In the genomic region with DNA sequence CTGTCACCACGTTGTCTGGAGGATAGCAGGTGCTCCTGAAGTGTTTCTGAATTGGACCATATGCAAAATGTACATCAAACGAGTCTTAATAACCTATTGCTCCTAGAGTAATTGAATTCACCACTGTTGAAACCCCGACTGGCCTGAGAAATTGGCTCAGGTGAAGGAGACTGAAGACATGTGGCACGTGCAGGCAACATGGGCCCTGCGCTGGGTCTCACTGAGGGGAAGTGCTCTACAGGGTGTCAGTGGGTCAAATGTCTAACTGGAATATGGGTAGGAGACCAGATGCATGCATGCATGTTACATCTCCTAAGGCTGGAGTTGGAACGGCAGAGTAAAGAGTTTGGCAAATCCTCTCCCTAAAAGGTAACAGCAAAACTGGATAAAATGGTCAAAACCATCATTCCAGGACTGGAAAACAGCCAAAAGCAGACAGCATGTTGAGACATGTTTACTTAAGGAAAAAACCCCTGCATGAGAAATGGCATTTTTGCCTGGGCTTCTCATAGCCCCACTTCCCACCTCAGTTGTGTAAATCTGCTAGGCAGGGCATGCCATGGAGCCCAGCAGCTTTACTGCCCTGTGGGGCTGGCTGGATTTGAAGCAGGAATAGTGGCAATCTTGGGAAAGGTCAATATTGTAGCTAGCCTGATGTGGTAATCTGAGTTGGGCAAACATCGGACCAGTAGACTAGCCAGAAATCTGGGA, we compare ENCODE assay signal across 32 cellular contexts.
DNase-seq lines count a peak whose midpoint lies in the region; ATAC-seq, FAIRE-seq and TF ChIP-seq lines count a peak whose summit lies in the region.
"Had no signal": no experiment of that assay in that cellular context is flagged by ENCODE, and none has a peak within 500 bp of the region (broad histone marks: within the 10 kb centered on the region; RNA-seq: fewer than 3 reads in every experiment).

No MANE protein-coding gene starts in this region.

- H3K9me3 ChIP-seq in H1 (ENCODE audit: insufficient read depth in 2 of 2, low read depth in 1 of 2, low read length in 1 of 2): no peaks in the 10 kb centered on the region
- H3K9me3 ChIP-seq in osteoblast (ENCODE audit: low read depth, low read length): no peaks in the 10 kb centered on the region
- H3K9me3 ChIP-seq: neutrophil, thoracic aorta had no signal

- no peaks in the 10 kb centered on the region for H3K27me3 ChIP-seq in H1 (replicated peaks in 1 of 4; ENCODE audit: control insufficient read depth in 3 of 4, extremely low read depth in 1 of 4, insufficient read depth in 3 of 4, low read length in 3 of 4)
- H3K27me3 ChIP-seq in osteoblast (ENCODE audit: insufficient read depth, low read length): no peaks in the 10 kb centered on the region
- H3K27me3 ChIP-seq: dorsolateral prefrontal cortex, left lung, neutrophil, uterus had no signal

- H2AK5ac ChIP-seq in H1 (ENCODE audit: low read depth, low read length): no peak overlapping the region

- DNase-seq in RWPE1 (ENCODE audit: low spot score): no peak
- DNase-seq in H1 (ENCODE audit: low read depth in 1 of 2, low spot score in 2 of 2): no peak
- DNase-seq in left lobe of liver (ENCODE audit: low spot score): peak; percentile 74
- DNase-seq in iPS-NIHi11 (ENCODE audit: low spot score): no peak
- no peak for DNase-seq in mucosa of gallbladder (ENCODE audit: low spot score)
- no peak for DNase-seq in osteoblast (ENCODE audit: insufficient read length, low spot score, missing footprints)
- DNase-seq: activated CD4-positive, alpha-beta T cell treated with anti-CD3 and anti-CD28 coated beads, Interleukin-2, amount 50 U/mL, for 48 hours; activated gamma-delta T cell treated with Interleukin-2 at 50 U/mL for 16 hours; activated naive CD8-positive, alpha-beta T cell treated with anti-CD3 and anti-CD28 coated beads, Interleukin-2, amount 10 ng/mL, durations not matched to agents 7 days and 5 days; activated T-cell treated with anti-CD3 and anti-CD28 coated beads, Interleukin-2, amount 50 U/mL, for 48 hours; DMS79; GDM1; HFFc6; left lung; NCI-H1105; NCI-H187; NCI-H510A; right cardiac atrium; Right ventricle myocardium superior; spleen; stimulated activated CD8-positive, alpha-beta memory T cell treated with anti-CD3 and anti-CD28 coated beads, Interleukin-4, amount 100 ng/mL, for 48 hours; T-helper 17 cell; uterus had no signal

- H2BK120ac ChIP-seq in H1 (replicated peaks; ENCODE audit: low read depth, low read length): no peak overlapping the region

- no peak overlapping the region for H3K9ac ChIP-seq in H1 (replicated peaks in 1 of 4; ENCODE audit: extremely low read depth in 1 of 4, low read depth in 3 of 4, low read length in 3 of 4)

- no peaks in the 10 kb centered on the region for H4K20me1 ChIP-seq in H1 (replicated peaks in 1 of 2; ENCODE audit: control insufficient read depth in 1 of 2, insufficient read depth in 2 of 2, low read length in 2 of 2)
- no peaks in the 10 kb centered on the region for H4K20me1 ChIP-seq in osteoblast (ENCODE audit: insufficient read depth, low read length)

- H3K18ac ChIP-seq in H1 (ENCODE audit: extremely low read depth, low read length): no peak overlapping the region

- peaks cover 0 to 2% (median 0%) of the 10 kb centered on the region in 4 experiments; a peak in 2 of 7 replicates for H3K4me1 ChIP-seq in H1 (replicated peaks in 1 of 4; ENCODE audit: control insufficient read depth in 3 of 4, insufficient read depth in 4 of 4, low read length in 3 of 4)
- peaks cover 8% of the 10 kb centered on the region for H3K4me1 ChIP-seq in osteoblast (ENCODE audit: insufficient read depth, low read length)
- H3K4me1 ChIP-seq: left lung, spleen, uterus had no signal

- H3K27ac ChIP-seq in C4-2B (peak overlapping the region; percentile 42), RWPE1 (peak overlapping the region; percentile 29; the same call in 1 of the 2 replicates), H1 (ENCODE audit: low read depth, low read length) (no peak overlapping the region), osteoblast (ENCODE audit: low read depth, low read length) (no peak overlapping the region)
- H3K27ac ChIP-seq: dorsolateral prefrontal cortex, left lung, neutrophil, spleen, thoracic aorta, uterus had no signal

- no peak for FAIRE-seq in H1 (lab: Jason Lieb, UNC)
- FAIRE-seq: islet of Langerhans, TTC549 had no signal

- no peak overlapping the region for H2BK15ac ChIP-seq in H1 (ENCODE audit: low read length)

- no peak overlapping the region for H3K56ac ChIP-seq in H1 (replicated peaks; ENCODE audit: insufficient read length, low read depth, low read length)

- H2BK12ac ChIP-seq in H1 (ENCODE audit: low read depth, low read length): no peak overlapping the region

- H3K4me3 ChIP-seq in H1 (ENCODE audit: extremely low read depth in 1 of 4, insufficient read depth in 2 of 4, low read depth in 3 of 4, low read length in 4 of 4) (no peak overlapping the region), osteoblast (ENCODE audit: insufficient read depth, low read length) (no peak overlapping the region)
- H3K4me3 ChIP-seq: dorsolateral prefrontal cortex, GM23338, left lung, spleen, thoracic aorta, uterus had no signal

- H3K4ac ChIP-seq in H1 (replicated peaks; ENCODE audit: insufficient read length, low read depth, low read length): peak overlapping the region; percentile 50

- H3K79me2 ChIP-seq in H1 (ENCODE audit: control insufficient read depth in 1 of 2, insufficient read depth in 2 of 2, low read length in 2 of 2): no peaks in the 10 kb centered on the region
- H3K79me2 ChIP-seq in osteoblast (ENCODE audit: insufficient read depth, low read length): no peaks in the 10 kb centered on the region

- POLR2A ChIA-PET in RWPE1 (lab: Yijun Ruan, JAX; ENCODE audit: low non-redundant PET): no interaction called here
- POLR2A ChIA-PET in H1 (lab: Charles Lee; ENCODE audit: partially characterized antibody): no interaction called here

- no peak overlapping the region for H3K14ac ChIP-seq in H1 (ENCODE audit: insufficient read length)

- no peak overlapping the region for H2BK20ac ChIP-seq in H1 (ENCODE audit: low read length)

- H3K79me1 ChIP-seq in H1 (ENCODE audit: low read depth, low read length): no peaks in the 10 kb centered on the region

- ATAC-seq in left lobe of liver (peak; percentile 84), GM18861 (IDR thresholded peaks at IDR 0.05; ENCODE audit: unreplicated experiment) (no peak)
- ATAC-seq: GM23338, left lung, right cardiac atrium, SK-N-SH treated with all-trans-retinoic acid at 6 μM for 48 hours, T-helper 17 cell had no signal

- no peak overlapping the region for H2BK5ac ChIP-seq in H1 (ENCODE audit: low read depth, low read length)

- 73% methylated on average over 7 of the region's 7 CpGs; no CpG with 5 or more reads in 1 of the 2 experiments for WGBS in H1 (ENCODE audit: extremely low coverage in 1 of 2, insufficient coverage in 1 of 2, insufficient read length in 1 of 2, insufficient replicate concordance in 2 of 2, low coverage in 1 of 2, low lambda C conversion rate in 2 of 2, missing lambda C conversion rate in 1 of 2), 2 experiments

- CTCF ChIA-PET in RWPE1 (lab: Yijun Ruan, JAX) (interaction anchor here (0.5 to 0.7 kb wide), 2 partner anchors 272 to 449 kb away, joined by 3 read pairs; no protein-coding TSS in a partner anchor), H1 (lab: Charles Lee; ENCODE audit: partially characterized antibody) (interaction anchor here (1.1 to 2.0 kb wide), 3 partner anchors 12 to 235 kb away, joined by 3 to 6 read pairs (median 4); no protein-coding TSS in a partner anchor)

- no peak overlapping the region for H3K23ac ChIP-seq in H1 (ENCODE audit: insufficient read length)

- TF ChIP-seq EP300 in H1 (IDR thresholded peaks at IDR 0.05; ENCODE audit: borderline replicate concordance in 1 of 2, low read depth in 2 of 2, low read length in 2 of 2): no peak

- no peak for TF ChIP-seq RAD21 in H1 (IDR thresholded peaks at IDR 0.05 in 1 of 2, conservative IDR thresholded peaks at IDR 0.05 in 1 of 2; ENCODE audit: low read depth in 2 of 2, low read length in 2 of 2)

- H4K8ac ChIP-seq in H1 (ENCODE audit: extremely low read depth, insufficient read depth, low read length): no peak overlapping the region

- H3K23me2 ChIP-seq in H1 (ENCODE audit: low read depth, low read length): no peaks in the 10 kb centered on the region

- H4K5ac ChIP-seq in H1 (ENCODE audit: insufficient read length, low read depth, low read length): no peak overlapping the region

- H4K91ac ChIP-seq in H1 (replicated peaks; ENCODE audit: insufficient read length, low read length): peak overlapping the region; percentile 73

- no peak for TF ChIP-seq CTCF in C4-2B (conservative IDR thresholded peaks at IDR 0.05)
- TF ChIP-seq CTCF in RWPE1 (conservative IDR thresholded peaks at IDR 0.05; ENCODE audit: low read depth): no peak
- no peak for TF ChIP-seq CTCF in H1 (IDR thresholded peaks at IDR 0.05; ENCODE audit: control extremely low read depth in 1 of 3, insufficient read depth in 1 of 3, low read depth in 1 of 3, low read length in 3 of 3)
- no peak for TF ChIP-seq CTCF in osteoblast (IDR thresholded peaks at IDR 0.05; ENCODE audit: extremely low read depth, low read depth, low read length)

- no peak for TF ChIP-seq POLR2A in H1 (IDR thresholded peaks at IDR 0.05; ENCODE audit: control extremely low read depth in 1 of 2, low read depth in 2 of 2, low read length in 2 of 2)

- no peak overlapping the region for H3K4me2 ChIP-seq in H1 (ENCODE audit: insufficient read depth in 1 of 2, low read depth in 2 of 2, low read length in 2 of 2)
- H3K4me2 ChIP-seq in osteoblast (ENCODE audit: insufficient read depth, low read length): no peak overlapping the region
- H3K4me2 ChIP-seq: GM23338 had no signal

- H2AFZ ChIP-seq in H1 (ENCODE audit: low read length) (no peak overlapping the region), osteoblast (ENCODE audit: low read length) (no peak overlapping the region)
- H2AFZ ChIP-seq: GM23338 had no signal

- H3K36me3 ChIP-seq in H1 (ENCODE audit: control insufficient read depth in 2 of 4, insufficient read depth in 4 of 4, low read length in 3 of 4): no peaks in the 10 kb centered on the region
- H3K36me3 ChIP-seq in osteoblast (ENCODE audit: insufficient read depth, low read length): no peaks in the 10 kb centered on the region
- H3K36me3 ChIP-seq: left lung, neutrophil, spleen, thoracic aorta, uterus had no signal

TF ChIP-seq in H1, 55 proteins besides CTCF, POLR2A, EP300 and RAD21:
- TF ChIP-seq MAFK (IDR thresholded peaks at IDR 0.05; ENCODE audit: low read depth, low read length) (no peak), ZNF274 (IDR thresholded peaks at IDR 0.05; ENCODE audit: borderline replicate concordance, extremely low read depth, low read length) (no peak), NANOG (IDR thresholded peaks at IDR 0.05; ENCODE audit: insufficient read depth, low read depth, low read length, poor library complexity, severe bottlenecking) (no peak)
TF ChIP-seq in H1: peak in this region for 0.

Comparison
In these comparisons a context has a peak if more than half of its experiments do, and no peak if none do; other contexts are left out.
1. H3K27ac ChIP-seq: peak in C4-2B (single experiment) and RWPE1 (single experiment); none in H1 (single experiment) and osteoblast (single experiment).